22 cellular contexts compared by ENCODE assay signal in genomic region chr2:141423212-141423611, GRCh38.
"Had no signal": no experiment of that assay in that cellular context is flagged by ENCODE, and none has a peak within 500 bp of the region (broad histone marks: within the 10 kb centered on the region; RNA-seq: fewer than 3 reads in every experiment).

No MANE protein-coding gene starts in this region.

- H3K4me3 Mint-ChIP-seq: activated CD4-positive, alpha-beta T cell treated with anti-CD3 and anti-CD28 coated beads, Interleukin-2, amount 10 ng/mL, durations not matched to agents 7 days and 5 days; activated CD8-positive, alpha-beta memory T cell treated with anti-CD3 and anti-CD28 coated beads, Interleukin-2, amount 10 ng/mL, durations not matched to agents 7 days and 5 days; activated CD8-positive, alpha-beta T cell treated with anti-CD3 and anti-CD28 coated beads for 36 hours; activated naive CD4-positive, alpha-beta T cell treated with anti-CD3 and anti-CD28 coated beads, Interleukin-2, amount 50 U/mL, for 24 hours; activated T-helper 1 cell treated with anti-CD3 and anti-CD28 coated beads, Interleukin-12 subunit alpha, Interleukin-12 subunit beta, Interleukin-2, Interleukin-4 antibody, amounts not matched to agents 30 ng/mL and 10 ng/mL and 1 ng/mL, durations not matched to agents 14 hours and 24 hours and 36 hours; central memory CD8-positive, alpha-beta T cell; immature natural killer cell; naive B cell; neural crest cell; stimulated activated naive B cell treated with anti-CD40 and anti-IgM and Interleukin-4, amounts not matched to agents 10 μg/mL and 1 μg/mL and 100 μg/mL, for 72 hours had no signal

- H3K27me3 Mint-ChIP-seq: activated CD4-positive, alpha-beta T cell treated with anti-CD3 and anti-CD28 coated beads, Interleukin-2, amount 10 ng/mL, durations not matched to agents 7 days and 5 days; activated CD8-positive, alpha-beta memory T cell treated with anti-CD3 and anti-CD28 coated beads, Interleukin-2, amount 10 ng/mL, durations not matched to agents 7 days and 5 days; activated CD8-positive, alpha-beta T cell treated with anti-CD3 and anti-CD28 coated beads for 36 hours; activated naive CD4-positive, alpha-beta T cell treated with anti-CD3 and anti-CD28 coated beads, Interleukin-2, amount 50 U/mL, for 24 hours; central memory CD8-positive, alpha-beta T cell; naive B cell; stimulated activated naive B cell treated with anti-CD40 and anti-IgM and Interleukin-4, amounts not matched to agents 10 μg/mL and 1 μg/mL and 100 μg/mL, for 72 hours had no signal

- H3K27ac Mint-ChIP-seq: activated CD4-positive, alpha-beta T cell treated with anti-CD3 and anti-CD28 coated beads, Interleukin-2, amount 10 ng/mL, durations not matched to agents 7 days and 5 days; activated CD8-positive, alpha-beta memory T cell treated with anti-CD3 and anti-CD28 coated beads, Interleukin-2, amount 10 ng/mL, durations not matched to agents 7 days and 5 days; activated CD8-positive, alpha-beta T cell treated with anti-CD3 and anti-CD28 coated beads for 36 hours; activated naive CD4-positive, alpha-beta T cell treated with anti-CD3 and anti-CD28 coated beads, Interleukin-2, amount 50 U/mL, for 24 hours; activated T-helper 1 cell treated with anti-CD3 and anti-CD28 coated beads, Interleukin-12 subunit alpha, Interleukin-12 subunit beta, Interleukin-2, Interleukin-4 antibody, amounts not matched to agents 30 ng/mL and 10 ng/mL and 1 ng/mL, durations not matched to agents 14 hours and 24 hours and 36 hours; immature natural killer cell; naive B cell; stimulated activated naive B cell treated with anti-CD40 and anti-IgM and Interleukin-4, amounts not matched to agents 10 μg/mL and 1 μg/mL and 100 μg/mL, for 72 hours had no signal

- ATAC-seq: activated CD8-positive, alpha-beta memory T cell treated with anti-CD3 and anti-CD28 coated beads, Interleukin-2, amount 10 ng/mL, durations not matched to agents 7 days and 5 days; activated CD8-positive, alpha-beta T cell treated with anti-CD3 and anti-CD28 coated beads for 36 hours; left lung; stimulated activated naive B cell treated with anti-CD40 and anti-IgM and Interleukin-4, amounts not matched to agents 10 μg/mL and 1 μg/mL and 100 μg/mL, for 72 hours had no signal

- H3K9me3 Mint-ChIP-seq: activated CD8-positive, alpha-beta T cell treated with anti-CD3 and anti-CD28 coated beads for 36 hours; naive B cell had no signal

- DNase-seq: activated CD4-positive, alpha-beta T cell treated with anti-CD3 and anti-CD28 coated beads, Interleukin-2, amount 10 ng/mL, durations not matched to agents 7 days and 5 days; activated CD4-positive, CD25-positive, alpha-beta regulatory T cell treated with anti-CD3 and anti-CD28 coated beads, Interleukin-2, amount 50 U/mL, for 72 hours; activated CD8-positive, alpha-beta memory T cell treated with anti-CD3 and anti-CD28 coated beads, Interleukin-2, amount 10 ng/mL, durations not matched to agents 7 days and 5 days; activated CD8-positive, alpha-beta T cell treated with anti-CD3 and anti-CD28 coated beads for 36 hours; activated gamma-delta T cell treated with Interleukin-2 at 50 U/mL for 16 hours; activated T-cell treated with anti-CD3 and anti-CD28 coated beads for 4 hours; brain microvascular endothelial cell; glutamatergic neuron; immature natural killer cell; left lung; naive B cell; occipital lobe; posterior cingulate gyrus; sigmoid colon; stimulated activated CD4-positive, alpha-beta T cell treated with anti-CD3 and anti-CD28 coated beads, Interleukin-2, amount 100 ng/mL, for 48 hours; stimulated activated CD8-positive, alpha-beta memory T cell treated with anti-CD3 and anti-CD28 coated beads, Interleukin-4, amount 100 ng/mL, for 48 hours; stimulated activated naive B cell treated with anti-CD40 and anti-IgM and Interleukin-4, amounts not matched to agents 10 μg/mL and 1 μg/mL and 100 μg/mL, for 72 hours; trophoblast cell had no signal

- H3K36me3 Mint-ChIP-seq: activated CD8-positive, alpha-beta memory T cell treated with anti-CD3 and anti-CD28 coated beads, Interleukin-2, amount 10 ng/mL, durations not matched to agents 7 days and 5 days; activated naive CD4-positive, alpha-beta T cell treated with anti-CD3 and anti-CD28 coated beads, Interleukin-2, amount 50 U/mL, for 24 hours; immature natural killer cell; naive B cell; stimulated activated naive B cell treated with anti-CD40 and anti-IgM and Interleukin-4, amounts not matched to agents 10 μg/mL and 1 μg/mL and 100 μg/mL, for 72 hours had no signal

- H3K4me1 Mint-ChIP-seq: activated CD4-positive, alpha-beta T cell treated with anti-CD3 and anti-CD28 coated beads, Interleukin-2, amount 10 ng/mL, durations not matched to agents 7 days and 5 days; activated CD8-positive, alpha-beta memory T cell treated with anti-CD3 and anti-CD28 coated beads, Interleukin-2, amount 10 ng/mL, durations not matched to agents 7 days and 5 days; activated naive CD4-positive, alpha-beta T cell treated with anti-CD3 and anti-CD28 coated beads, Interleukin-2, amount 50 U/mL, for 24 hours; central memory CD8-positive, alpha-beta T cell; immature natural killer cell; neural crest cell; stimulated activated naive B cell treated with anti-CD40 and anti-IgM and Interleukin-4, amounts not matched to agents 10 μg/mL and 1 μg/mL and 100 μg/mL, for 72 hours had no signal
